1 cellular context compared by ENCODE assay signal in the genomic region with DNA sequence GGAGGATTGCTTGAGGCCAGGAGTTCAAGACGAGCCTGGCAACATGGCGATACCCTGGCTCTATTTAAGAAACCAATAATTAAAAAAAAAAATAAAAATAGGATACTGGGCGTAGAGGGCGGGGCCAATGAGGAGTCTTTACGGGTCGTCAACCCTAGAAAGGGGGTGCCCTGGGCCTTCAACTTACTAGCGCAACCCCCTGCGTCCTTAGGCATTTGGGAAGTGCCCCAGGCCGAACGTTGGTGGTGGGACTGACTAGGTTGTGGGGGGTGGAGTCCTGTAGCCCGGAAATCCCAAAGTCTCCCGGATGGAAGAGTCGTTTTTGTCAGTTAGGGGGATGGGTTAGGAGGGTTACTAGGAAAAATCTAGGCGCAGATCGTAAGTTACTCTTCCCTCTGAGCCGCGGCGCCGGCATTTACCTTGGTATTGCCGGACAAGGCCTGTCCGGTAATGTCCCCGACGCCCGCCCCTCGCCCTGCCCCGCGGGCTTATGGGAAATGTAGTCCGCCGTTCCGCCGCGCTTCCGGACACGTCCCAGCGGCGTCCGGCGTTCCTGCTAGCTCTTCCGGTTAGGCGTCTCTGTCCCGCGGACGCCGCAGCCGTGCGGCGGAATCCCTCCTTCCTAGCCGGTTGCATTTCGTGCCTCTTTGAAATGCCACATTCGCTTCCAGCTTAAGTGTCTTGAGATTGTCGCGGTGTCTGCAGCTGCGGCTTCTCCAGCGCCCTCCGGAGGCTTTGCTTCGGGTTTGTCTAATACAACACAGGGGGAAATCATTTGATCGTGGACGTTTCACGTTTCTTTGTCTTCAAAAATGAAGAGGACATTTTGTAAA.
TF ChIP-seq lines count a peak whose summit lies in the region.

No MANE protein-coding gene starts in this region.

TF ChIP-seq in HepG2, 621 proteins besides CTCF, POLR2A, EP300 and RAD21 (continued from another document and continues in another):
- TF ChIP-seq PHF21A (CRISPR knock-in tag; IDR thresholded peaks at IDR 0.05), result peak; percentile 73
- no peak for TF ChIP-seq ZNF558 (CRISPR knock-in tag; IDR thresholded peaks at IDR 0.05; ENCODE audit: borderline replicate concordance)
- no peak; the same call in 1 of the 2 replicates for TF ChIP-seq ZSCAN21 (CRISPR knock-in tag; IDR thresholded peaks at IDR 0.05; ENCODE audit: borderline replicate concordance)
- no peak for TF ChIP-seq ZNF530 (CRISPR knock-in tag; IDR thresholded peaks at IDR 0.05; ENCODE audit: low read depth)
- no peak for TF ChIP-seq RBAK (CRISPR knock-in tag; IDR thresholded peaks at IDR 0.05)
- TF ChIP-seq, protein P1, sequence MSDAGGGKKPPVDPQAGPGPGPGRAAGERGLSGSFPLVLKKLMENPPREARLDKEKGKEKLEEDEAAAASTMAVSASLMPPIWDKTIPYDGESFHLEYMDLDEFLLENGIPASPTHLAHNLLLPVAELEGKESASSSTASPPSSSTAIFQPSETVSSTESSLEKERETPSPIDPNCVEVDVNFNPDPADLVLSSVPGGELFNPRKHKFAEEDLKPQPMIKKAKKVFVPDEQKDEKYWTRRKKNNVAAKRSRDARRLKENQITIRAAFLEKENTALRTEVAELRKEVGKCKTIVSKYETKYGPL (CRISPR knock-in tag; IDR thresholded peaks at IDR 0.05), result no peak
- TF ChIP-seq, protein P2, sequence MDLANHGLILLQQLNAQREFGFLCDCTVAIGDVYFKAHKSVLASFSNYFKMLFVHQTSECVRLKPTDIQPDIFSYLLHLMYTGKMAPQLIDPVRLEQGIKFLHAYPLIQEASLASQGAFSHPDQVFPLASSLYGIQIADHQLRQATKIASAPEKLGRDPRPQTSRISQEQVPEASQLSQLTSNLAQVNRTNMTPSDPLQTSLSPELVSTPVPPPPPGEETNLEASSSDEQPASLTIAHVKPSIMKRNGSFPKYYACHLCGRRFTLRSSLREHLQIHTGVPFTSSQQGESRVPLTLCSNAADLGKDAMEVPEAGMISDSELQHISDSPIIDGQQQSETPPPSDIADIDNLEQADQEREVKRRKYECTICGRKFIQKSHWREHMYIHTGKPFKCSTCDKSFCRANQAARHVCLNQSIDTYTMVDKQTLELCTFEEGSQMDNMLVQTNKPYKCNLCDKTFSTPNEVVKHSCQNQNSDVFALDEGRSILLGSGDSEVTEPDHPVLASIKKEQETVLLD (CRISPR knock-in tag; IDR thresholded peaks at IDR 0.05; ENCODE audit: low read depth), result peak; percentile 85
- peak; percentile 34; the same call in 1 of the 2 replicates for TF ChIP-seq SP5 (CRISPR knock-in tag; IDR thresholded peaks at IDR 0.05; ENCODE audit: borderline replicate concordance, low read depth)
- TF ChIP-seq ZNF337 (CRISPR knock-in tag; IDR thresholded peaks at IDR 0.05; ENCODE audit: borderline replicate concordance, low read depth), result no peak
- TF ChIP-seq, protein P3, sequence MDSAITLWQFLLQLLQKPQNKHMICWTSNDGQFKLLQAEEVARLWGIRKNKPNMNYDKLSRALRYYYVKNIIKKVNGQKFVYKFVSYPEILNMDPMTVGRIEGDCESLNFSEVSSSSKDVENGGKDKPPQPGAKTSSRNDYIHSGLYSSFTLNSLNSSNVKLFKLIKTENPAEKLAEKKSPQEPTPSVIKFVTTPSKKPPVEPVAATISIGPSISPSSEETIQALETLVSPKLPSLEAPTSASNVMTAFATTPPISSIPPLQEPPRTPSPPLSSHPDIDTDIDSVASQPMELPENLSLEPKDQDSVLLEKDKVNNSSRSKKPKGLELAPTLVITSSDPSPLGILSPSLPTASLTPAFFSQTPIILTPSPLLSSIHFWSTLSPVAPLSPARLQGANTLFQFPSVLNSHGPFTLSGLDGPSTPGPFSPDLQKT (CRISPR knock-in tag; IDR thresholded peaks at IDR 0.05; ENCODE audit: borderline replicate concordance), result no peak
- TF ChIP-seq ZNF788 (CRISPR knock-in tag; IDR thresholded peaks at IDR 0.05; ENCODE audit: borderline replicate concordance), result peak; percentile 47; the same call in 1 of the 2 replicates
- no peak for TF ChIP-seq HNRNPK (IDR thresholded peaks at IDR 0.05; ENCODE audit: low read depth, low read length, poor library complexity, severe bottlenecking)
- no peak for TF ChIP-seq HMG20A (CRISPR knock-in tag; IDR thresholded peaks at IDR 0.05; ENCODE audit: borderline replicate concordance)
- TF ChIP-seq GABPB1 (CRISPR knock-in tag; IDR thresholded peaks at IDR 0.05), result peak; percentile 98
- no peak for TF ChIP-seq ZSCAN29 (CRISPR knock-in tag; conservative IDR thresholded peaks at IDR 0.05)
- TF ChIP-seq EHMT2 (IDR thresholded peaks at IDR 0.05; ENCODE audit: borderline replicate concordance, low read depth, low read length), result no peak
- TF ChIP-seq, protein P4, sequence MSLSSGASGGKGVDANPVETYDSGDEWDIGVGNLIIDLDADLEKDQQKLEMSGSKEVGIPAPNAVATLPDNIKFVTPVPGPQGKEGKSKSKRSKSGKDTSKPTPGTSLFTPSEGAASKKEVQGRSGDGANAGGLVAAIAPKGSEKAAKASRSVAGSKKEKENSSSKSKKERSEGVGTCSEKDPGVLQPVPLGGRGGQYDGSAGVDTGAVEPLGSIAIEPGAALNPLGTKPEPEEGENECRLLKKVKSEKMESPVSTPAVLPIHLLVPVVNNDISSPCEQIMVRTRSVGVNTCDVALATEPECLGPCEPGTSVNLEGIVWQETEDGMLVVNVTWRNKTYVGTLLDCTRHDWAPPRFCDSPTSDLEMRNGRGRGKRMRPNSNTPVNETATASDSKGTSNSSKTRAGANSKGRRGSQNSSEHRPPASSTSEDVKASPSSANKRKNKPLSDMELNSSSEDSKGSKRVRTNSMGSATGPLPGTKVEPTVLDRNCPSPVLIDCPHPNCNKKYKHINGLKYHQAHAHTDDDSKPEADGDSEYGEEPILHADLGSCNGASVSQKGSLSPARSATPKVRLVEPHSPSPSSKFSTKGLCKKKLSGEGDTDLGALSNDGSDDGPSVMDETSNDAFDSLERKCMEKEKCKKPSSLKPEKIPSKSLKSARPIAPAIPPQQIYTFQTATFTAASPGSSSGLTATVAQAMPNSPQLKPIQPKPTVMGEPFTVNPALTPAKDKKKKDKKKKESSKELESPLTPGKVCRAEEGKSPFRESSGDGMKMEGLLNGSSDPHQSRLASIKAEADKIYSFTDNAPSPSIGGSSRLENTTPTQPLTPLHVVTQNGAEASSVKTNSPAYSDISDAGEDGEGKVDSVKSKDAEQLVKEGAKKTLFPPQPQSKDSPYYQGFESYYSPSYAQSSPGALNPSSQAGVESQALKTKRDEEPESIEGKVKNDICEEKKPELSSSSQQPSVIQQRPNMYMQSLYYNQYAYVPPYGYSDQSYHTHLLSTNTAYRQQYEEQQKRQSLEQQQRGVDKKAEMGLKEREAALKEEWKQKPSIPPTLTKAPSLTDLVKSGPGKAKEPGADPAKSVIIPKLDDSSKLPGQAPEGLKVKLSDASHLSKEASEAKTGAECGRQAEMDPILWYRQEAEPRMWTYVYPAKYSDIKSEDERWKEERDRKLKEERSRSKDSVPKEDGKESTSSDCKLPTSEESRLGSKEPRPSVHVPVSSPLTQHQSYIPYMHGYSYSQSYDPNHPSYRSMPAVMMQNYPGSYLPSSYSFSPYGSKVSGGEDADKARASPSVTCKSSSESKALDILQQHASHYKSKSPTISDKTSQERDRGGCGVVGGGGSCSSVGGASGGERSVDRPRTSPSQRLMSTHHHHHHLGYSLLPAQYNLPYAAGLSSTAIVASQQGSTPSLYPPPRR (CRISPR knock-in tag; IDR thresholded peaks at IDR 0.05; ENCODE audit: borderline replicate concordance), result no peak; the same call in 1 of the 2 replicates
- TF ChIP-seq ZNF569 (CRISPR knock-in tag; IDR thresholded peaks at IDR 0.05; ENCODE audit: borderline replicate concordance), result no peak
- TF ChIP-seq, protein P5, sequence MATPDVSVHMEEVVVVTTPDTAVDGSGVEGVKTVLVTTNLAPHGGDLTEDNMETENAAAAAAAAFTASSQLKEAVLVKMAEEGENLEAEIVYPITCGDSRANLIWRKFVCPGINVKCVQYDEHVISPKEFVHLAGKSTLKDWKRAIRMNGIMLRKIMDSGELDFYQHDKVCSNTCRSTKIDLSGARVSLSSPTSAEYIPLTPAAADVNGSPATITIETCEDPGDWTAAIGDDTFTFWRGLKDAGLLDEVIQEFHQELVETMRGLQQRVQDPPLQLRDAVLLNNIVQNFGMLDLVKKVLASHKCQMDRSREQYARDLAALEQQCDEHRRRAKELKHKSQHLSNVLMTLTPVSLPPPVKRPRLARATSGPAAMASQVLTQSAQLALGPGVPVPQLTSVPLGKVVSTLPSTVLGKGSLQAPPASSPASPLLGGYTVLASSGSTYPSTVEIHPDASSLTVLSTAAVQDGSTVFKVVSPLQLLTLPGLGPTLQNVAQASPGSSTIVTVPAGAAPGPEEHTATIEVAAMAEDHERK (CRISPR knock-in tag; IDR thresholded peaks at IDR 0.05; ENCODE audit: low read depth), result peak; percentile 88
- peak; percentile 95 for TF ChIP-seq KAT8 (CRISPR knock-in tag; IDR thresholded peaks at IDR 0.05)
- TF ChIP-seq HNRNPH1 (optimal IDR thresholded peaks at IDR 0.05; ENCODE audit: low read depth, low read length), result no peak
- no peak for TF ChIP-seq PPARG (CRISPR knock-in tag; conservative IDR thresholded peaks at IDR 0.05)
- TF ChIP-seq ZNF720 (CRISPR knock-in tag; IDR thresholded peaks at IDR 0.05), result no peak
- TF ChIP-seq, protein P6, sequence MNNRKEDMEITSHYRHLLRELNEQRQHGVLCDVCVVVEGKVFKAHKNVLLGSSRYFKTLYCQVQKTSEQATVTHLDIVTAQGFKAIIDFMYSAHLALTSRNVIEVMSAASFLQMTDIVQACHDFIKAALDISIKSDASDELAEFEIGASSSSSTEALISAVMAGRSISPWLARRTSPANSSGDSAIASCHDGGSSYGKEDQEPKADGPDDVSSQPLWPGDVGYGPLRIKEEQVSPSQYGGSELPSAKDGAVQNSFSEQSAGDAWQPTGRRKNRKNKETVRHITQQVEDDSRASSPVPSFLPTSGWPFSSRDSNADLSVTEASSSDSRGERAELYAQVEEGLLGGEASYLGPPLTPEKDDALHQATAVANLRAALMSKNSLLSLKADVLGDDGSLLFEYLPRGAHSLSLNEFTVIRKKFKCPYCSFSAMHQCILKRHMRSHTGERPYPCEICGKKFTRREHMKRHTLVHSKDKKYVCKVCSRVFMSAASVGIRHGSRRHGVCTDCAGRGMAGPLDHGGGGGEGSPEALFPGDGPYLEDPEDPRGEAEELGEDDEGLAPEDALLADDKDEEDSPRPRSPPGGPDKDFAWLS (CRISPR knock-in tag; IDR thresholded peaks at IDR 0.05; ENCODE audit: borderline replicate concordance), result no peak
- no peak for TF ChIP-seq HNRNPL (IDR thresholded peaks at IDR 0.05; ENCODE audit: low read depth, low read length)
- TF ChIP-seq, protein P7, sequence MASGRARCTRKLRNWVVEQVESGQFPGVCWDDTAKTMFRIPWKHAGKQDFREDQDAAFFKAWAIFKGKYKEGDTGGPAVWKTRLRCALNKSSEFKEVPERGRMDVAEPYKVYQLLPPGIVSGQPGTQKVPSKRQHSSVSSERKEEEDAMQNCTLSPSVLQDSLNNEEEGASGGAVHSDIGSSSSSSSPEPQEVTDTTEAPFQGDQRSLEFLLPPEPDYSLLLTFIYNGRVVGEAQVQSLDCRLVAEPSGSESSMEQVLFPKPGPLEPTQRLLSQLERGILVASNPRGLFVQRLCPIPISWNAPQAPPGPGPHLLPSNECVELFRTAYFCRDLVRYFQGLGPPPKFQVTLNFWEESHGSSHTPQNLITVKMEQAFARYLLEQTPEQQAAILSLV (CRISPR knock-in tag; IDR thresholded peaks at IDR 0.05; ENCODE audit: borderline replicate concordance), result no peak
- no peak for TF ChIP-seq ISX (CRISPR knock-in tag; conservative IDR thresholded peaks at IDR 0.05)
- TF ChIP-seq SAP130 (CRISPR knock-in tag; IDR thresholded peaks at IDR 0.05; ENCODE audit: low read depth), result peak; percentile 90; the same call in 1 of the 2 replicates
- no peak for TF ChIP-seq ZKSCAN1 (IDR thresholded peaks at IDR 0.05; ENCODE audit: low read length)
- peak; percentile 98 for TF ChIP-seq THAP11 (CRISPR knock-in tag; IDR thresholded peaks at IDR 0.05)
- TF ChIP-seq, protein P8, sequence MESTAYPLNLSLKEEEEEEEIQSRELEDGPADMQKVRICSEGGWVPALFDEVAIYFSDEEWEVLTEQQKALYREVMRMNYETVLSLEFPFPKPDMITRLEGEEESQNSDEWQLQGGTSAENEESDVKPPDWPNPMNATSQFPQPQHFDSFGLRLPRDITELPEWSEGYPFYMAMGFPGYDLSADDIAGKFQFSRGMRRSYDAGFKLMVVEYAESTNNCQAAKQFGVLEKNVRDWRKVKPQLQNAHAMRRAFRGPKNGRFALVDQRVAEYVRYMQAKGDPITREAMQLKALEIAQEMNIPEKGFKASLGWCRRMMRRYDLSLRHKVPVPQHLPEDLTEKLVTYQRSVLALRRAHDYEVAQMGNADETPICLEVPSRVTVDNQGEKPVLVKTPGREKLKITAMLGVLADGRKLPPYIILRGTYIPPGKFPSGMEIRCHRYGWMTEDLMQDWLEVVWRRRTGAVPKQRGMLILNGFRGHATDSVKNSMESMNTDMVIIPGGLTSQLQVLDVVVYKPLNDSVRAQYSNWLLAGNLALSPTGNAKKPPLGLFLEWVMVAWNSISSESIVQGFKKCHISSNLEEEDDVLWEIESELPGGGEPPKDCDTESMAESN (CRISPR knock-in tag; conservative IDR thresholded peaks at IDR 0.05), result peak; percentile 20; the same call in 1 of the 2 replicates
- TF ChIP-seq ZFP36L1 (CRISPR knock-in tag; IDR thresholded peaks at IDR 0.05), result no peak
- no peak for TF ChIP-seq ZNF121 (CRISPR knock-in tag; IDR thresholded peaks at IDR 0.05)
- TF ChIP-seq, protein P9, sequence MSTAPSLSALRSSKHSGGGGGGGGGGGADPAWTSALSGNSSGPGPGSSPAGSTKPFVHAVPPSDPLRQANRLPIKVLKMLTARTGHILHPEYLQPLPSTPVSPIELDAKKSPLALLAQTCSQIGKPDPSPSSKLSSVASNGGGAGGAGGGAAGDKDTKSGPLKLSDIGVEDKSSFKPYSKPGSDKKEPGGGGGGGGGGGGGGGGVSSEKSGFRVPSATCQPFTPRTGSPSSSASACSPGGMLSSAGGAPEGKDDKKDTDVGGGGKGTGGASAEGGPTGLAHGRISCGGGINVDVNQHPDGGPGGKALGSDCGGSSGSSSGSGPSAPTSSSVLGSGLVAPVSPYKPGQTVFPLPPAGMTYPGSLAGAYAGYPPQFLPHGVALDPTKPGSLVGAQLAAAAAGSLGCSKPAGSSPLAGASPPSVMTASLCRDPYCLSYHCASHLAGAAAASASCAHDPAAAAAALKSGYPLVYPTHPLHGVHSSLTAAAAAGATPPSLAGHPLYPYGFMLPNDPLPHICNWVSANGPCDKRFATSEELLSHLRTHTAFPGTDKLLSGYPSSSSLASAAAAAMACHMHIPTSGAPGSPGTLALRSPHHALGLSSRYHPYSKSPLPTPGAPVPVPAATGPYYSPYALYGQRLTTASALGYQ (CRISPR knock-in tag; IDR thresholded peaks at IDR 0.05), result no peak
- no peak for TF ChIP-seq ZFP62 (CRISPR knock-in tag; IDR thresholded peaks at IDR 0.05)
- TF ChIP-seq ZKSCAN8 (CRISPR knock-in tag; IDR thresholded peaks at IDR 0.05; ENCODE audit: borderline replicate concordance), result peak; percentile 61; the same call in 1 of the 2 replicates
- no peak for TF ChIP-seq SAFB2 (CRISPR knock-in tag; IDR thresholded peaks at IDR 0.05; ENCODE audit: borderline replicate concordance, low read depth)
